In genomic region chr3:190473261-190473660, GRCh38 we compare ENCODE assay signal across 20 cellular contexts. TPM values are rescaled to one million over a fixed set of nuclear protein-coding genes. Genes with fewer than 3 reads are reported as not detected.
"Had no signal": no experiment of that assay in that cellular context is flagged by ENCODE, and none has a peak within 500 bp of the region (broad histone marks: within the 10 kb centered on the region; RNA-seq: fewer than 3 reads in every experiment).

No MANE protein-coding gene starts in this region.

RNA-seq across cellular contexts. Expression of gene TMEM207, which starts 23.6 kb away (rescaled TPM):
- total RNA-seq: activated naive CD4-positive, alpha-beta T cell treated with anti-CD3 and anti-CD28 coated beads for 36 hours; activated naive CD4-positive, alpha-beta T cell treated with anti-CD3 and anti-CD28 coated beads, Interleukin-2, amount 50 U/mL, for 72 hours; activated naive CD8-positive, alpha-beta T cell treated with anti-CD3 and anti-CD28 coated beads for 36 hours; activated naive CD8-positive, alpha-beta T cell treated with anti-CD3 and anti-CD28 coated beads, Interleukin-2, amount 10 ng/mL, durations not matched to agents 7 days and 5 days; activated T-cell treated with anti-CD3 and anti-CD28 coated beads, Interleukin-2, amount 50 U/mL, for 4 hours; activated T-cell treated with anti-CD3 and anti-CD28 coated beads, Interleukin-2, amount 50 U/mL, for 72 hours; activated T-helper 1 cell treated with anti-CD3 and anti-CD28 coated beads, Interleukin-12 subunit alpha, Interleukin-12 subunit beta, Interleukin-2, Interleukin-4 antibody, amounts not matched to agents 30 ng/mL and 10 ng/mL and 1 ng/mL, durations not matched to agents 14 hours and 24 hours and 36 hours; activated T-helper 17 cell treated with anti-CD3 and anti-CD28 coated beads, Interleukin-2, amount 50 U/mL, for 72 hours; activated T-helper 2 cell treated with anti-CD3 and anti-CD28 coated beads, Interferon-gamma antibody, Interleukin-2, Interleukin-4, amounts not matched to agents 10 μg/mL and 5 μg/mL and 100 μg/mL, durations not matched to agents 14 hours and 24 hours and 36 hours; adrenal gland; aorta; ascending aorta; astrocyte; body of pancreas; breast epithelium; bronchial epithelial cell; cardiac muscle cell; cardiac septum; cerebellum had no signal
- polyA plus RNA-seq: adipose tissue, adrenal gland, aorta, cardiac muscle cell had no signal
